In genomic region chr16:87203060-87203656, GRCh38 we compare ENCODE assay signal across 9 cellular contexts.
DNase-seq lines count a peak whose midpoint lies in the region; ATAC-seq and TF ChIP-seq lines count a peak whose summit lies in the region.
"Had no signal": no experiment of that assay in that cellular context is flagged by ENCODE, and none has a peak within 500 bp of the region (broad histone marks: within the 10 kb centered on the region; RNA-seq: fewer than 3 reads in every experiment).

No MANE protein-coding gene starts in this region.

- in situ Hi-C loops in astrocyte of the spinal cord (cut with HindIII; ENCODE audit: low sequenced_read_pairs), result no loop called here

- H3K27ac Mint-ChIP-seq in Calu3 (ENCODE audit: unreplicated experiment), result no peak overlapping the region
- H3K27ac Mint-ChIP-seq in immature natural killer cell, result peak overlapping the region in 1 of 6 donors; percentile 19
- H3K27ac Mint-ChIP-seq: activated B cell treated with CpG ODN at 0.5 μM for 24 hours had no signal

- DNase-seq in Calu3 (peak; percentile 88), HS-27A (ENCODE audit: low read depth) (peak; percentile 96), SHP77 treated with DMSO at 0.1 percent for 48 hours (lab: John Stamatoyannopoulos, UW) (peak; percentile 17), astrocyte of the spinal cord (ENCODE audit: low read depth, low spot score) (peak; percentile 88), immature natural killer cell (peak; percentile 41 to 46 (median 43)), NCI-H1694 treated with DMSO at 0.1 percent for 48 hours (lab: John Stamatoyannopoulos, UW) (no peak)
- peak; percentile 11 for DNase-seq in stimulated activated CD4-positive, alpha-beta T cell treated with anti-CD3 and anti-CD28 coated beads, Interleukin-2, amount 100 ng/mL, for 4 hours (ENCODE audit: low read depth)
- DNase-seq: activated B cell treated with CpG ODN at 0.5 μM for 24 hours had no signal

- H3K4me3 Mint-ChIP-seq in Calu3 (ENCODE audit: low read depth, unreplicated experiment) (no peak overlapping the region), immature natural killer cell (no peak overlapping the region)
- H3K4me3 Mint-ChIP-seq: activated B cell treated with CpG ODN at 0.5 μM for 24 hours had no signal

- no peak for ATAC-seq in GM21576 (IDR thresholded peaks at IDR 0.05; ENCODE audit: unreplicated experiment)

- BruUV-seq in Calu3 (replicated peaks; lab: Mats Ljungman, UMichigan), result no TSS peak

- peaks cover 92% of the 10 kb centered on the region for H3K27me3 Mint-ChIP-seq in Calu3 (ENCODE audit: unreplicated experiment)
- H3K27me3 Mint-ChIP-seq in immature natural killer cell (ENCODE audit: low read depth in 3 of 3), result peaks cover 7 to 16% (median 9%) of the 10 kb centered on the region in 3 donors

- CTCF ChIA-PET in Calu3 (lab: Charles Lee), result interaction anchor here (0.7 to 3.2 kb wide), 7 partner anchors 18 to 264 kb away, joined by 3 to 27 read pairs (median 6); no protein-coding TSS in a partner anchor

- H3K4me1 Mint-ChIP-seq in Calu3 (ENCODE audit: low read depth, unreplicated experiment), result peaks cover 11% of the 10 kb centered on the region
- peaks cover 0 to 6% of the 10 kb centered on the region in 2 donors for H3K4me1 Mint-ChIP-seq in immature natural killer cell
- H3K4me1 Mint-ChIP-seq: activated B cell treated with CpG ODN at 0.5 μM for 24 hours had no signal

- TF ChIP-seq CTCF in Calu3 (IDR thresholded peaks at IDR 0.05; ENCODE audit: unreplicated experiment), result peak; percentile 92
- peak; percentile 99 for TF ChIP-seq CTCF in astrocyte of the spinal cord (IDR thresholded peaks at IDR 0.05; ENCODE audit: low read depth, low read length)

- H3K9me3 Mint-ChIP-seq in Calu3 (ENCODE audit: low read depth, unreplicated experiment), result no peaks in the 10 kb centered on the region
- H3K9me3 Mint-ChIP-seq in immature natural killer cell, result peaks cover 0 to 2% (median 0%) of the 10 kb centered on the region in 6 donors
- H3K9me3 Mint-ChIP-seq: activated B cell treated with CpG ODN at 0.5 μM for 24 hours had no signal

- H3K36me3 Mint-ChIP-seq in Calu3 (ENCODE audit: insufficient read depth, unreplicated experiment) (no peaks in the 10 kb centered on the region), immature natural killer cell (no peaks in the 10 kb centered on the region)

- no peak overlapping the region for H3K4me3 ChIP-seq in astrocyte of the spinal cord (ENCODE audit: low read depth, low read length)

- intact Hi-C loops in Calu3 (cut with micrococcal nuclease; ENCODE audit: unreplicated experiment), result loop anchor here (1.0 kb wide), 1 partner anchor 75 kb away; no protein-coding TSS in a partner anchor
